In the genomic region with DNA sequence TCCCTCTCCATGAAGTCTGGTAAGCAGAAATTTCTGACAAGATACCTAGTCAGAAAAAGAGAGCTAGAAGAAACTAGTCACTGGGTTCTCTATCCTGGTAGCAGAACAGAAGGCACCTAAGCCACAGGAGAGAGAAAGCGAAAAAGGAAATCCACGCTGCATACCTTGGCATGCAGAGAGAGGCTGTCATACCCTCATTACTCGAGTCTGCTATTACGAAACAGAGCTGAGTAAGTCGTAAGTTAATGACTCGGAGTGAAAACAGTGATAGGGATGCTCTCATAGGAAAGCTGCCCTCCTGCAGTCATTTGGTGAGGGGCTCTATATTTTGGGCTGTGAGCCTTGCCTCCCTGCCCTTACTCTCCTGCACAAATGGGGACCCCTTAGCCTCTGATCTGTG, we compare ENCODE assay signal across 14 cellular contexts. TPM values are rescaled to one million over a fixed set of nuclear protein-coding genes. Genes with fewer than 3 reads are reported as not detected.
DNase-seq lines count a peak whose midpoint lies in the region; ATAC-seq, FAIRE-seq and TF ChIP-seq lines count a peak whose summit lies in the region.
"Had no signal": no experiment of that assay in that cellular context is flagged by ENCODE, and none has a peak within 500 bp of the region (broad histone marks: within the 10 kb centered on the region; RNA-seq: fewer than 3 reads in every experiment).

No MANE protein-coding gene starts in this region.

- CTCF ChIA-PET in naive thymus-derived CD4-positive, alpha-beta T cell (lab: Charles Lee) = interaction anchor here (0.6 kb wide), 1 partner anchor 1045 kb away, joined by 3 read pairs; no protein-coding TSS in a partner anchor

- no peak overlapping the region for H3K4me3 Mint-ChIP-seq in astrocyte (ENCODE audit: unreplicated experiment)
- no peak overlapping the region for H3K4me3 Mint-ChIP-seq in naive thymus-derived CD4-positive, alpha-beta T cell
- H3K4me3 Mint-ChIP-seq: CD4-positive, alpha-beta memory T cell had no signal

- no peak for FAIRE-seq in astrocyte (lab: Jason Lieb, UNC)
- FAIRE-seq: pancreas had no signal

- H3K36me3 Mint-ChIP-seq in astrocyte (ENCODE audit: low read depth, unreplicated experiment) = no peaks in the 10 kb centered on the region
- peaks cover 0 to 3% (median 0%) of the 10 kb centered on the region in 5 donors for H3K36me3 Mint-ChIP-seq in naive thymus-derived CD4-positive, alpha-beta T cell
- H3K36me3 Mint-ChIP-seq: CD4-positive, alpha-beta memory T cell had no signal

- H3K27me3 Mint-ChIP-seq in astrocyte (ENCODE audit: low read depth, unreplicated experiment) = peaks cover 37% of the 10 kb centered on the region
- peaks cover 12 to 27% (median 21%) of the 10 kb centered on the region in 5 donors for H3K27me3 Mint-ChIP-seq in naive thymus-derived CD4-positive, alpha-beta T cell

- no peak overlapping the region for H2AFZ ChIP-seq in astrocyte (ENCODE audit: low read depth, low read length)

- no peaks in the 10 kb centered on the region for H3K79me2 ChIP-seq in astrocyte (ENCODE audit: insufficient read depth, low read length)

- DNase-seq in AG20443 (ENCODE audit: low spot score) (peak; percentile 47), HPDE6-E6E7 (ENCODE audit: extremely low spot score) (peak; percentile 45), astrocyte (ENCODE audit: low read depth) (peak; percentile 75), kidney epithelial cell (ENCODE audit: low read depth) (peak; percentile 49), GDM1 (lab: John Stamatoyannopoulos, UW) (no peak), upper lobe of left lung (no peak)
- DNase-seq in naive thymus-derived CD4-positive, alpha-beta T cell = no peak
- no peak for DNase-seq in effector CD4-positive, alpha-beta T cell
- DNase-seq: activated naive CD4-positive, alpha-beta T cell treated with anti-CD3 and anti-CD28 coated beads, Interleukin-2, amount 50 U/mL, for 16 hours; CD4-positive, alpha-beta memory T cell; heart right ventricle; NCI-H187; pancreas had no signal

- TF ChIP-seq CTCF in astrocyte (IDR thresholded peaks at IDR 0.05; ENCODE audit: insufficient read depth, low read depth, low read length) (no peak), kidney epithelial cell (IDR thresholded peaks at IDR 0.05; ENCODE audit: insufficient read depth, low read length, poor library complexity, severe bottlenecking) (no peak), upper lobe of left lung (IDR thresholded peaks at IDR 0.05) (no peak)

- H3K27me3 ChIP-seq in astrocyte (ENCODE audit: insufficient read depth, low read length) (peaks cover 5% of the 10 kb centered on the region), kidney epithelial cell (ENCODE audit: control insufficient read depth, insufficient read depth, low read length) (no peaks in the 10 kb centered on the region), upper lobe of left lung (no peaks in the 10 kb centered on the region)
- peaks cover 0 to 3% of the 10 kb centered on the region in 2 donors for H3K27me3 ChIP-seq in naive thymus-derived CD4-positive, alpha-beta T cell (ENCODE audit: control insufficient read depth in 2 of 2, insufficient read depth in 2 of 2, low read length in 2 of 2)
- H3K27me3 ChIP-seq: pancreas had no signal

- 38 to 64% methylated on average over 6 of the region's 6 CpGs for WGBS in upper lobe of left lung, 2 donors

- H3K4me3 ChIP-seq in astrocyte (ENCODE audit: insufficient read depth, low read depth, low read length) (no peak overlapping the region), kidney epithelial cell (ENCODE audit: low read depth, low read length) (no peak overlapping the region), upper lobe of left lung (no peak overlapping the region)
- H3K4me3 ChIP-seq in naive thymus-derived CD4-positive, alpha-beta T cell (ENCODE audit: low read length) = no peak overlapping the region
- H3K4me3 ChIP-seq: heart right ventricle, pancreas had no signal

- H3K4me1 ChIP-seq in astrocyte (ENCODE audit: insufficient read depth, low read length) (no peaks in the 10 kb centered on the region), upper lobe of left lung (no peaks in the 10 kb centered on the region)
- H3K4me1 ChIP-seq in naive thymus-derived CD4-positive, alpha-beta T cell (ENCODE audit: control insufficient read depth in 2 of 2, insufficient read depth in 2 of 2, low read length in 2 of 2) = no peaks in the 10 kb centered on the region
- H3K4me1 ChIP-seq: heart right ventricle, pancreas had no signal

- H3K4me2 ChIP-seq in astrocyte (ENCODE audit: low read length) = peak overlapping the region; percentile 19

- intact Hi-C loops in naive thymus-derived CD4-positive, alpha-beta T cell (cut with micrococcal nuclease) = no loop called here

- no peak overlapping the region for H3K9ac ChIP-seq in astrocyte (ENCODE audit: low read length)

- H3K27ac ChIP-seq in astrocyte (ENCODE audit: low read depth, low read length) (no peak overlapping the region), upper lobe of left lung (no peak overlapping the region)
- no peak overlapping the region for H3K27ac ChIP-seq in naive thymus-derived CD4-positive, alpha-beta T cell (ENCODE audit: low read depth, low read length)
- H3K27ac ChIP-seq: heart right ventricle, pancreas had no signal

- no peak overlapping the region for H3K27ac Mint-ChIP-seq in astrocyte (ENCODE audit: unreplicated experiment)
- no peak overlapping the region for H3K27ac Mint-ChIP-seq in naive thymus-derived CD4-positive, alpha-beta T cell
- H3K27ac Mint-ChIP-seq: CD4-positive, alpha-beta memory T cell had no signal

- H3K4me1 Mint-ChIP-seq in astrocyte (ENCODE audit: low read depth, unreplicated experiment) = peaks cover 3% of the 10 kb centered on the region
- no peaks in the 10 kb centered on the region for H3K4me1 Mint-ChIP-seq in naive thymus-derived CD4-positive, alpha-beta T cell
- H3K4me1 Mint-ChIP-seq: CD4-positive, alpha-beta memory T cell had no signal

- H3K36me3 ChIP-seq in astrocyte (ENCODE audit: insufficient read depth, low read length) (no peaks in the 10 kb centered on the region), kidney epithelial cell (ENCODE audit: control insufficient read depth, insufficient read depth, low read length) (no peaks in the 10 kb centered on the region), upper lobe of left lung (no peaks in the 10 kb centered on the region)
- H3K36me3 ChIP-seq in naive thymus-derived CD4-positive, alpha-beta T cell (ENCODE audit: control insufficient read depth in 2 of 3, insufficient read depth in 3 of 3, low read length in 3 of 3) = no peaks in the 10 kb centered on the region
- H3K36me3 ChIP-seq: heart right ventricle, pancreas had no signal

- ATAC-seq in naive thymus-derived CD4-positive, alpha-beta T cell = no peak
- no peak for ATAC-seq in upper lobe of left lung (ENCODE audit: low FRiP score in 2 of 2)
- ATAC-seq: heart right ventricle, pancreas had no signal

- no peak for TF ChIP-seq POLR2A in upper lobe of left lung (IDR thresholded peaks at IDR 0.05)

- POLR2A ChIA-PET in naive thymus-derived CD4-positive, alpha-beta T cell (lab: Charles Lee) = no interaction called here

- H4K20me1 ChIP-seq in astrocyte (ENCODE audit: insufficient read depth, low read length) = no peaks in the 10 kb centered on the region

- peaks cover 6% of the 10 kb centered on the region for H3K9me3 Mint-ChIP-seq in astrocyte (ENCODE audit: unreplicated experiment)
- peaks cover 0 to 1% (median 0%) of the 10 kb centered on the region in 11 donors for H3K9me3 Mint-ChIP-seq in naive thymus-derived CD4-positive, alpha-beta T cell

- H3K9me3 ChIP-seq in astrocyte (ENCODE audit: insufficient read depth, low read depth, low read length) = no peaks in the 10 kb centered on the region
- H3K9me3 ChIP-seq in naive thymus-derived CD4-positive, alpha-beta T cell (ENCODE audit: control insufficient read depth in 2 of 3, low read length in 3 of 3) = no peaks in the 10 kb centered on the region
- no peaks in the 10 kb centered on the region for H3K9me3 ChIP-seq in upper lobe of left lung
- H3K9me3 ChIP-seq: heart right ventricle, pancreas had no signal

- no peak for TF ChIP-seq EP300 in upper lobe of left lung (IDR thresholded peaks at IDR 0.05)

RNA-seq across cellular contexts. Expression of gene CLRN1, which starts 16.2 kb away (rescaled TPM):
- total RNA-seq in astrocyte = not detected in 2 replicates
- not detected in 2 replicates for total RNA-seq in kidney epithelial cell
- total RNA-seq in naive thymus-derived CD4-positive, alpha-beta T cell = not detected
- polyA plus RNA-seq in naive thymus-derived CD4-positive, alpha-beta T cell = not detected
- total RNA-seq in upper lobe of left lung = not detected
- total RNA-seq: CD4-positive, alpha-beta memory T cell; heart right ventricle; pancreas; T-helper 1 cell treated with Interleukin-12 subunit alpha and Interleukin-12 subunit beta and Interleukin-4 antibody, amounts not matched to agents 30 ng/mL and 1 ng/mL, for 36 hours had no signal
- polyA plus RNA-seq: CD4-positive, alpha-beta memory T cell; heart right ventricle; pancreas had no signal

RNA-seq across cellular contexts. Expression of gene MINDY4B, which starts 51.1 kb away (rescaled TPM):
- not detected in 2 replicates for total RNA-seq in astrocyte
- not detected in 2 replicates for total RNA-seq in kidney epithelial cell
- not detected for total RNA-seq in naive thymus-derived CD4-positive, alpha-beta T cell
- polyA plus RNA-seq in naive thymus-derived CD4-positive, alpha-beta T cell = not detected
- not detected for total RNA-seq in upper lobe of left lung
- total RNA-seq: CD4-positive, alpha-beta memory T cell; pancreas; T-helper 1 cell treated with Interleukin-12 subunit alpha and Interleukin-12 subunit beta and Interleukin-4 antibody, amounts not matched to agents 30 ng/mL and 1 ng/mL, for 36 hours had no signal
- polyA plus RNA-seq: CD4-positive, alpha-beta memory T cell; heart right ventricle; pancreas had no signal

Comparison
In these comparisons a context has a peak if more than half of its experiments do, and no peak if none do; other contexts are left out.
1. DNase-seq: peak in AG20443 (single experiment), HPDE6-E6E7 (single experiment), astrocyte (single experiment) and kidney epithelial cell (single experiment); none in naive thymus-derived CD4-positive, alpha-beta T cell (0 of 9), effector CD4-positive, alpha-beta T cell (single experiment), GDM1 (single experiment) and upper lobe of left lung (0 of 2).